ENCODE assay signal across 26 cellular contexts in genomic region chr2:100781009-100781325, GRCh38. TPM values are rescaled to one million over a fixed set of nuclear protein-coding genes. Genes with fewer than 3 reads are reported as not detected.
DNase-seq lines count a peak whose midpoint lies in the region; ATAC-seq, FAIRE-seq and TF ChIP-seq lines count a peak whose summit lies in the region.
"Had no signal": no experiment of that assay in that cellular context is flagged by ENCODE, and none has a peak within 500 bp of the region (broad histone marks: within the 10 kb centered on the region; RNA-seq: fewer than 3 reads in every experiment).

No MANE protein-coding gene starts in this region.

- ATAC-seq in SK-N-SH treated with all-trans-retinoic acid at 6 μM for 48 hours = no peak
- no peak for ATAC-seq in PC-3

- no peaks in the 10 kb centered on the region for H3K9me2 ChIP-seq in SK-N-SH
- H3K9me2 ChIP-seq in PC-3 (replicated peaks; ENCODE audit: low read length) = no peaks in the 10 kb centered on the region

- FAIRE-seq in keratinocyte (lab: Jason Lieb, UNC) = no peak
- FAIRE-seq: GM18507 had no signal

- H3K79me2 ChIP-seq in SK-N-SH (ENCODE audit: insufficient read depth) = no peaks in the 10 kb centered on the region
- 0 out of 2 replicates have a peak, but pooled peaks cover 6% of the 10 kb centered on the region for H3K79me2 ChIP-seq in PC-3 (ENCODE audit: low read length)
- H3K79me2 ChIP-seq in mammary epithelial cell (ENCODE audit: insufficient read depth, low read length) = no peaks in the 10 kb centered on the region
- H3K79me2 ChIP-seq in keratinocyte (ENCODE audit: control insufficient read depth, insufficient read depth, low read length) = no peaks in the 10 kb centered on the region

- WGBS in SK-N-SH (ENCODE audit: low lambda C conversion rate) = 67% methylated on average over 1 of the region's 1 CpG
- WGBS in mammary epithelial cell (ENCODE audit: low coverage, missing lambda C conversion rate) = 82% methylated on average over 1 of the region's 1 CpG

- peaks cover 10% of the 10 kb centered on the region for H3F3A ChIP-seq in SK-N-SH (replicated peaks; ENCODE audit: insufficient read depth)
- peaks cover 22% of the 10 kb centered on the region for H3F3A ChIP-seq in PC-3 (ENCODE audit: low read length, unreplicated experiment)

- DNase-seq in SK-N-SH = no peak
- DNase-seq in PC-3 = no peak
- DNase-seq in mammary epithelial cell = no peak
- no peak for DNase-seq in keratinocyte (ENCODE audit: low read depth, low spot score)
- no peak for DNase-seq in iPS-NIHi11 (ENCODE audit: low spot score)
- DNase-seq in NCI-H1092 (lab: John Stamatoyannopoulos, UW) = no peak
- no peak for DNase-seq in T-helper 1 cell
- DNase-seq: BE2C; DMS53; GOT3; NCI-H1105; NCI-H146; NCI-H1930; NCI-H2107; NCI-H446; NCI-H524 treated with DMSO at 0.1 percent for 48 hours; NCI-H82; NK-92 treated with Interleukin-12 subunit alpha and Interleukin-12 subunit beta, amount 100 ng/mL, for 24 hours; SHP77 treated with DMSO at 0.1 percent for 48 hours had no signal

- H3K4me3 ChIP-seq in SK-N-SH (ENCODE audit: low read depth in 2 of 2, low read length in 1 of 2) = no peak overlapping the region
- H3K4me3 ChIP-seq in PC-3 (ENCODE audit: low read length) = no peak overlapping the region
- no peak overlapping the region for H3K4me3 ChIP-seq in mammary epithelial cell (replicated peaks in 1 of 3; ENCODE audit: insufficient read depth in 1 of 3, low read depth in 2 of 3, low read length in 3 of 3)
- H3K4me3 ChIP-seq in keratinocyte (ENCODE audit: control insufficient read depth in 2 of 3, extremely low read depth in 1 of 3, insufficient read depth in 2 of 3, low read depth in 1 of 3, low read length in 3 of 3) = no peak overlapping the region
- H3K4me3 ChIP-seq: HAP-1 had no signal

- no peaks in the 10 kb centered on the region for H3K9me1 ChIP-seq in keratinocyte (ENCODE audit: control insufficient read depth, extremely low read depth, insufficient read depth, low read length)

- intact Hi-C loops in PC-3 (cut with micrococcal nuclease) (loop anchor here (2.0 to 5.0 kb wide), 2 partner anchors 14 to 121 kb away; no protein-coding TSS in a partner anchor), mammary epithelial cell (cut with micrococcal nuclease) (no loop called here)

- CTCF ChIA-PET in SK-N-SH (lab: Yijun Ruan, JAX) (no interaction called here), PC-3 (lab: Charles Lee) (interaction anchor here (0.7 to 0.9 kb wide), 2 partner anchors 13 to 32 kb away, joined by 3 to 5 read pairs; no protein-coding TSS in a partner anchor), mammary epithelial cell (lab: Charles Lee; ENCODE audit: low non-redundant PET) (no interaction called here)

- no peak overlapping the region for H2AFZ ChIP-seq in SK-N-SH (ENCODE audit: low read depth)
- H2AFZ ChIP-seq in PC-3 (ENCODE audit: low read length) = no peak overlapping the region
- H2AFZ ChIP-seq in mammary epithelial cell (ENCODE audit: low read depth, low read length) = no peak overlapping the region
- no peak overlapping the region for H2AFZ ChIP-seq in keratinocyte (ENCODE audit: control insufficient read depth, low read length)

- in situ Hi-C loops in mammary epithelial cell (cut with MboI; ENCODE audit: low sequenced_read_pairs in 2 of 2) = loop anchor here in 1 of 2 donors (10.0 kb wide), 1 partner anchor 46 kb away; no protein-coding TSS in a partner anchor

- H4K20me1 ChIP-seq in SK-N-SH (ENCODE audit: insufficient read depth) (no peaks in the 10 kb centered on the region), PC-3 (ENCODE audit: low read length) (no peaks in the 10 kb centered on the region), mammary epithelial cell (ENCODE audit: insufficient read depth, low read length) (no peaks in the 10 kb centered on the region), keratinocyte (ENCODE audit: control insufficient read depth, extremely low read depth, insufficient read depth, low read length) (no peaks in the 10 kb centered on the region)

- dilution Hi-C loops in mammary epithelial cell (cut with HindIII; ENCODE audit: low sequenced_read_pairs) = loop anchor here (10.0 kb wide), 1 partner anchor 46 kb away; no protein-coding TSS in a partner anchor
- dilution Hi-C loops in keratinocyte (cut with MboI; ENCODE audit: extremely low pct_ligation_motif_present, low sequenced_read_pairs) = no loop called here

- H3K36me3 ChIP-seq in SK-N-SH (replicated peaks in 1 of 2; ENCODE audit: control insufficient read depth in 1 of 2, insufficient read depth in 2 of 2, low read length in 1 of 2) (no peaks in the 10 kb centered on the region), PC-3 (ENCODE audit: low read depth, low read length) (no peaks in the 10 kb centered on the region), mammary epithelial cell (ENCODE audit: insufficient read depth, low read length) (no peaks in the 10 kb centered on the region), keratinocyte (ENCODE audit: control insufficient read depth in 2 of 2, extremely low read depth in 1 of 2, insufficient read depth in 2 of 2, low read length in 2 of 2) (no peaks in the 10 kb centered on the region)
- H3K36me3 ChIP-seq: BE2C, HAP-1 had no signal

- BruUV-seq in PC-3 (replicated peaks; lab: Mats Ljungman, UMichigan) (no TSS peak), mammary epithelial cell (replicated peaks; lab: Mats Ljungman, UMichigan) (no TSS peak)

- TF ChIP-seq CTCF in SK-N-SH (IDR thresholded peaks at IDR 0.05) (no peak), PC-3 (conservative IDR thresholded peaks at IDR 0.05; ENCODE audit: low read depth, low read length) (no peak), mammary epithelial cell (conservative IDR thresholded peaks at IDR 0.05 in 1 of 2, IDR thresholded peaks at IDR 0.05 in 1 of 2; ENCODE audit: extremely low read depth in 1 of 2, insufficient read depth in 1 of 2, low read depth in 1 of 2, low read length in 2 of 2) (no peak), keratinocyte (optimal IDR thresholded peaks at IDR 0.05 in 1 of 3, IDR thresholded peaks at IDR 0.05 in 1 of 3, conservative IDR thresholded peaks at IDR 0.05 in 1 of 3; ENCODE audit: extremely low read depth in 1 of 3, insufficient read depth in 2 of 3, low read length in 3 of 3) (no peak)

- TF ChIP-seq EP300 in SK-N-SH (IDR thresholded peaks at IDR 0.05; ENCODE audit: borderline replicate concordance in 1 of 2, low read depth in 1 of 2, low read length in 1 of 2) = no peak

- H3K9ac ChIP-seq in SK-N-SH (no peak overlapping the region), PC-3 (ENCODE audit: low read length) (peak overlapping the region; percentile 61), mammary epithelial cell (ENCODE audit: insufficient read depth, low read length) (peak overlapping the region; percentile 14), keratinocyte (ENCODE audit: control insufficient read depth, extremely low read depth, insufficient read depth, low read length) (no peak overlapping the region)

- H3K27ac ChIP-seq in SK-N-SH (ENCODE audit: low read depth in 2 of 2, low read length in 1 of 2) (peak overlapping the region in 1 of 2 experiments; percentile 16; a peak in 1 of 4 replicates), PC-3 (ENCODE audit: low read length) (peak overlapping the region; percentile 99), mammary epithelial cell (ENCODE audit: insufficient read depth, low read depth, low read length) (peak overlapping the region; percentile 89), keratinocyte (ENCODE audit: control insufficient read depth, insufficient read depth, low read length) (no peak overlapping the region)
- H3K27ac ChIP-seq: 22Rv1, HL-60 had no signal

- H3K9me3 ChIP-seq in SK-N-SH (no peaks in the 10 kb centered on the region), PC-3 (ENCODE audit: low read length) (no peaks in the 10 kb centered on the region), mammary epithelial cell (replicated peaks; ENCODE audit: insufficient read depth, low read length) (no peaks in the 10 kb centered on the region), keratinocyte (ENCODE audit: control insufficient read depth, low read depth, low read length) (no peaks in the 10 kb centered on the region)
- H3K9me3 ChIP-seq: BE2C, HAP-1 had no signal

- POLR2A ChIA-PET in SK-N-SH (lab: Yijun Ruan, JAX) = no interaction called here
- POLR2A ChIA-PET in PC-3 (lab: Charles Lee; ENCODE audit: unreplicated experiment) = interaction anchor here (0.5 to 1.2 kb wide), 4 partner anchors 8 to 39 kb away, joined by 5 to 14 read pairs (median 8); no protein-coding TSS in a partner anchor

- no peak for TF ChIP-seq RAD21 in SK-N-SH (IDR thresholded peaks at IDR 0.05; ENCODE audit: low read length)

- H3K27me3 ChIP-seq in SK-N-SH (ENCODE audit: insufficient read depth) (no peaks in the 10 kb centered on the region), PC-3 (ENCODE audit: low read length) (no peaks in the 10 kb centered on the region), mammary epithelial cell (ENCODE audit: insufficient read depth, low read length) (no peaks in the 10 kb centered on the region), keratinocyte (ENCODE audit: control insufficient read depth, extremely low read depth, insufficient read depth, low read length) (no peaks in the 10 kb centered on the region)

- H3K4me2 ChIP-seq in SK-N-SH (0 out of 2 replicates have a peak overlapping the region, but pooled peaks have one; percentile 17), PC-3 (ENCODE audit: low read length) (peak overlapping the region; percentile 69), mammary epithelial cell (ENCODE audit: insufficient read depth, low read depth, low read length) (no peak overlapping the region), keratinocyte (ENCODE audit: control insufficient read depth, extremely low read depth, insufficient read depth, low read depth, low read length) (peak overlapping the region; percentile 44)

- peaks cover 0 to 10% of the 10 kb centered on the region in 2 experiments; a peak in 2 of 4 replicates for H3K4me1 ChIP-seq in SK-N-SH (ENCODE audit: control insufficient read depth in 1 of 2, insufficient read depth in 2 of 2, low read depth in 1 of 2, low read length in 1 of 2)
- H3K4me1 ChIP-seq in PC-3 (ENCODE audit: insufficient read depth, low read length) = peaks cover 54% of the 10 kb centered on the region
- peaks cover 55% of the 10 kb centered on the region for H3K4me1 ChIP-seq in mammary epithelial cell (ENCODE audit: insufficient read depth, low read length)
- H3K4me1 ChIP-seq in keratinocyte (ENCODE audit: control insufficient read depth, extremely low read depth, insufficient read depth, low read length) = peaks cover 26% of the 10 kb centered on the region
- H3K4me1 ChIP-seq: BE2C, HAP-1 had no signal

RNA-seq across cellular contexts. Expression of gene NPAS2, which starts 39.0 kb away (rescaled TPM):
- polyA plus RNA-seq in SK-N-SH (2012; rRNA removed) = 40.1 and 58.5 TPM in 2 replicates
- polyA plus RNA-seq in SK-N-SH (2012; cell fraction: cytosol; rRNA removed) = 36.6 and 46.2 TPM in 2 replicates
- 96.4 and 147 TPM in 2 replicates for polyA plus RNA-seq in SK-N-SH (2012; cell fraction: nucleus; rRNA removed)
- 54.8 and 55.4 TPM in 2 replicates for total RNA-seq in PC-3 (2014; rRNA removed)
- total RNA-seq in mammary epithelial cell = 100 to 1,000 TPM in 1 of 2 donors, 10 to 100 TPM in 1; 81.3 to 116 TPM
- 50.5 TPM for polyA plus RNA-seq in mammary epithelial cell
- polyA minus RNA-seq in mammary epithelial cell = 128 TPM
- polyA plus RNA-seq in keratinocyte = 14.9 to 24.0 TPM (median 17.7 TPM) in 3 replicates
- 47.5 TPM for polyA plus RNA-seq in keratinocyte (2011; ENCODE audit: low read depth)
- 32.0 and 43.6 TPM in 2 replicates for polyA plus RNA-seq in keratinocyte (2011; cell fraction: cytosol; rRNA removed)
- polyA plus RNA-seq in keratinocyte (2011; cell fraction: nucleus; rRNA removed) = 56.1 and 69.6 TPM in 2 replicates
- 31.1 and 41.1 TPM in 2 replicates for polyA plus RNA-seq in keratinocyte (2012; ENCODE audit: low replicate concordance)
- 35.9 to 47.4 TPM (median 37.5 TPM) in 3 replicates for polyA minus RNA-seq in keratinocyte
- polyA minus RNA-seq in keratinocyte (2011; cell fraction: cytosol; rRNA and poly(A)+ RNA removed) = 43.9 TPM
- polyA minus RNA-seq in keratinocyte (2011; cell fraction: nucleus; rRNA and poly(A)+ RNA removed) = 35.5 and 64.7 TPM in 2 replicates
- total RNA-seq: G401 had no signal
- polyA plus RNA-seq: CD14-positive monocyte had no signal

Comparison
In these comparisons a context has a peak if more than half of its experiments do, and no peak if none do; other contexts are left out.
1. H3K9ac ChIP-seq: peak in PC-3 (single experiment) and mammary epithelial cell (single experiment); none in SK-N-SH (single experiment) and keratinocyte (single experiment).